Comparison of ENCODE assay signal across 8 cellular contexts in the genomic region with DNA sequence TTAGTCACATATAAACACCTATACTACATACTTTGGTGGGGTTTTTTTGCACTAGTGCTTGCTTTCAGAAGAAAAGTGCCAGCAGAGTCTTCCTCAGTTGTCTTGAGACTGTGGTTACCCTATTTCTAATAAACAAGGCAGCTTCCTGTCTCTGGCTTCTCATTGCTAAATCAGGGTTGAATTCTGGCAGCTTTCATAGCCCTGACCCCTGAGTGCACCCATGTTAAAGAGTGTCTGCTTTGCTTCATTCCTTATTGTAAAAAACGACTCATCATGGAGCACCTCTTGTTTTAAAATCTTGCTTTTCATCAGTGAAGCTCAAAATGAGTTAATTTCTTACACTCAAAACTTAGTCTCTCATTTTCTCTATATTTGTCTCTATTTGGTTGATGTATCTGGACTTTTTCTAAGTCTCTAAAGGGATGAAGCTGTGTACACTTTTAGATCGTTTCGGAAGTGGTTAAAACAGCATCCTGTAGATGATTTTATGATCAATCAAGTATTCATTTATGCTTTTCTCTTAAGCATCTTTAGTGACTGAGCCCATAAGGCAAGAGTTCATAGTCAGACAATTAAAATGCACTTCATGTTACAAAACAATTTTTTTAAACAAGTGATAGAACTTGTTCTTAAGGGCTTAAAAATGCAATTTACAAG.
A peak's percentile ranks its signal among the peaks of the same experiment; 100 is the strongest.
DNase-seq lines count a peak whose midpoint lies in the region; ATAC-seq, FAIRE-seq and TF ChIP-seq lines count a peak whose summit lies in the region.

No MANE protein-coding gene starts in this region.

- H3K4me3 ChIP-seq in colonic mucosa: no peak overlapping the region

- no peaks in the 10 kb centered on the region for H3K9me3 ChIP-seq in colonic mucosa

- H3K4me1 ChIP-seq in colonic mucosa: no peaks in the 10 kb centered on the region

- H3K27ac ChIP-seq in colonic mucosa: peak overlapping the region; percentile 8

- peak; percentile 61 for ATAC-seq in GM21360 (IDR thresholded peaks at IDR 0.05; ENCODE audit: unreplicated experiment)
- peak; percentile 82 for ATAC-seq in HG03571 (IDR thresholded peaks at IDR 0.05; ENCODE audit: unreplicated experiment)
- no peak for ATAC-seq in esophagus mucosa

- no peak for FAIRE-seq in D721Med (lab: Jason Lieb, UNC)

- TF ChIP-seq CTCF in colonic mucosa (IDR thresholded peaks at IDR 0.05): no peak
- TF ChIP-seq CTCF in D721Med (IDR thresholded peaks at IDR 0.05; ENCODE audit: insufficient read depth, missing control alignments): no peak

- H3K27me3 ChIP-seq in colonic mucosa: no peaks in the 10 kb centered on the region

- H3K9ac ChIP-seq in colonic mucosa (ENCODE audit: low read depth in 2 of 2, low read length in 2 of 2): no peak overlapping the region

- H3K36me3 ChIP-seq in colonic mucosa: no peaks in the 10 kb centered on the region

- intact Hi-C loops in colonic mucosa (cut with DNase I): no loop called here

- DNase-seq in GM03348 (ENCODE audit: low spot score) (peak; percentile 56), colonic mucosa (no peak), renal cortical epithelial cell (ENCODE audit: low read depth) (peak; percentile 46), activated gamma-delta T cell treated with Interleukin-2 at 50 U/mL for 16 hours (no peak), D721Med (ENCODE audit: insufficient read length, low spot score) (no peak)

Comparison
In these comparisons a context has a peak if more than half of its experiments do, and no peak if none do; other contexts are left out.
1. DNase-seq: peak in GM03348 (single experiment) and renal cortical epithelial cell (single experiment); none in colonic mucosa (single experiment), activated gamma-delta T cell treated with Interleukin-2 at 50 U/mL for 16 hours (single experiment) and D721Med (single experiment).